Comparison of ENCODE assay signal across 19 cellular contexts in genomic region chr4:142823796-142824195, GRCh38.
"Had no signal": no experiment of that assay in that cellular context is flagged by ENCODE, and none has a peak within 500 bp of the region (broad histone marks: within the 10 kb centered on the region; RNA-seq: fewer than 3 reads in every experiment).

No MANE protein-coding gene starts in this region.

- ATAC-seq: gastroesophageal sphincter; left lung; natural killer cell treated with Interleukin-12 subunit alpha and Interleukin-12 subunit beta and Interleukin-15 and Interleukin-18, amount 100 ng/mL, for 72 hours; pancreas; right cardiac atrium; upper lobe of right lung had no signal

- H3K4me3 Mint-ChIP-seq: natural killer cell treated with Interleukin-12 subunit alpha and Interleukin-12 subunit beta and Interleukin-15 and Interleukin-18, amount 100 ng/mL, for 72 hours; neural progenitor cell had no signal

- H3K27me3 Mint-ChIP-seq: progenitor cell of endocrine pancreas had no signal

- DNase-seq: dermis blood vessel endothelial cell; esophagus squamous epithelium; glutamatergic neuron; islet precursor cell; left lung; mesenchymal stem cell; midbrain; nucleus accumbens; pancreas; right cardiac atrium; small intestine; stimulated activated CD4-positive, alpha-beta T cell treated with anti-CD3 and anti-CD28 coated beads, Interleukin-12 subunit alpha, Interleukin-12 subunit beta, amount 100 ng/mL, for 4 hours; stimulated activated naive CD4-positive, alpha-beta T cell treated with Interleukin-2 at 50 U/mL for 16 hours; testis; upper lobe of right lung had no signal

- H3K27ac Mint-ChIP-seq: natural killer cell treated with Interleukin-12 subunit alpha and Interleukin-12 subunit beta and Interleukin-15 and Interleukin-18, amount 100 ng/mL, for 72 hours; neural progenitor cell; progenitor cell of endocrine pancreas had no signal

- H3K9me3 Mint-ChIP-seq: natural killer cell treated with Interleukin-12 subunit alpha and Interleukin-12 subunit beta and Interleukin-15 and Interleukin-18, amount 100 ng/mL, for 72 hours; neural progenitor cell had no signal

- H3K36me3 Mint-ChIP-seq: natural killer cell treated with Interleukin-12 subunit alpha and Interleukin-12 subunit beta and Interleukin-15 and Interleukin-18, amount 100 ng/mL, for 72 hours; neural progenitor cell had no signal
